In the genomic region with DNA sequence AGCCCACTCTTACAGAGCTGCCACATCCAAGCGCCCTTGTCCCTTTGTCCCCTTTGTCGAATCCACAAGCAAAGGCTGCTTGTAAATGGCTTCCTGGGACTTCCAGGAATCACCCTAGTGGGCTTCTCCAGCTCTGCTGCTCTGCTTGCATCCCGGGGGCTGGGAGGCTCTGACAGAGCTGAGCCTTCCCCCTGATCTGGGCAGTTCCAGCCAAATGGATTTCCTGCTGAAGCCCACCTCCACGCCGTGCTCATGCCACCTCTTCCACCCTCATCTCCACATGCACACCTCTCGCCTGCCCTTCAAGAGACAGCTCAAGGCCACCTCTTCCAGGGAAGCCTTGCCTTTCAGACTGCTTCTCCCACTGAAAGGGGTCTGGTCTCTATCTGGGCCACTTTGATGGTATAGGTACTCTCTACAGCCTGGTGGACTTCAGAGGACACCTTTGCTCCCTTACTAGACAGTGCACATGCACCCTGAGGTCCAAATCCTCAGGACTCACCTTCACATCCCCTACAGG, we compare ENCODE assay signal across 1 cellular context.
TF ChIP-seq lines count a peak whose summit lies in the region.

No MANE protein-coding gene starts in this region.

TF ChIP-seq in IMR-90, 13 proteins besides CTCF, POLR2A, EP300 and RAD21:
- no peak for TF ChIP-seq MAZ (IDR thresholded peaks at IDR 0.05; ENCODE audit: borderline replicate concordance, low read depth, low read length)
- TF ChIP-seq, protein P1, sequence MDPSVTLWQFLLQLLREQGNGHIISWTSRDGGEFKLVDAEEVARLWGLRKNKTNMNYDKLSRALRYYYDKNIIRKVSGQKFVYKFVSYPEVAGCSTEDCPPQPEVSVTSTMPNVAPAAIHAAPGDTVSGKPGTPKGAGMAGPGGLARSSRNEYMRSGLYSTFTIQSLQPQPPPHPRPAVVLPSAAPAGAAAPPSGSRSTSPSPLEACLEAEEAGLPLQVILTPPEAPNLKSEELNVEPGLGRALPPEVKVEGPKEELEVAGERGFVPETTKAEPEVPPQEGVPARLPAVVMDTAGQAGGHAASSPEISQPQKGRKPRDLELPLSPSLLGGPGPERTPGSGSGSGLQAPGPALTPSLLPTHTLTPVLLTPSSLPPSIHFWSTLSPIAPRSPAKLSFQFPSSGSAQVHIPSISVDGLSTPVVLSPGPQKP (IDR thresholded peaks at IDR 0.05; ENCODE audit: borderline replicate concordance, low read depth, low read length) = no peak
- TF ChIP-seq RFX5 (IDR thresholded peaks at IDR 0.05; ENCODE audit: low read depth, low read length) = no peak
- TF ChIP-seq RCOR1 (IDR thresholded peaks at IDR 0.05; ENCODE audit: insufficient replicate concordance, low read length) = no peak
- TF ChIP-seq CEBPB (IDR thresholded peaks at IDR 0.05; ENCODE audit: low read depth, low read length) = no peak
- TF ChIP-seq SMC3 (IDR thresholded peaks at IDR 0.05; ENCODE audit: low read depth, low read length) = no peak
- TF ChIP-seq FOS (IDR thresholded peaks at IDR 0.05; ENCODE audit: low read depth, low read length) = no peak
- TF ChIP-seq BHLHE40 (IDR thresholded peaks at IDR 0.05; ENCODE audit: low read depth, low read length) = no peak
- no peak for TF ChIP-seq MXI1 (IDR thresholded peaks at IDR 0.05; ENCODE audit: borderline replicate concordance, low read depth, low read length)
- TF ChIP-seq MAFK (IDR thresholded peaks at IDR 0.05; ENCODE audit: low read depth, low read length) = no peak
- no peak for TF ChIP-seq NFE2L2 (IDR thresholded peaks at IDR 0.05; ENCODE audit: low read depth, low read length)
- no peak for TF ChIP-seq CHD1 (IDR thresholded peaks at IDR 0.05; ENCODE audit: low read depth, low read length)
TF ChIP-seq in IMR-90: peak in this region for 0.
